In the genomic region with DNA sequence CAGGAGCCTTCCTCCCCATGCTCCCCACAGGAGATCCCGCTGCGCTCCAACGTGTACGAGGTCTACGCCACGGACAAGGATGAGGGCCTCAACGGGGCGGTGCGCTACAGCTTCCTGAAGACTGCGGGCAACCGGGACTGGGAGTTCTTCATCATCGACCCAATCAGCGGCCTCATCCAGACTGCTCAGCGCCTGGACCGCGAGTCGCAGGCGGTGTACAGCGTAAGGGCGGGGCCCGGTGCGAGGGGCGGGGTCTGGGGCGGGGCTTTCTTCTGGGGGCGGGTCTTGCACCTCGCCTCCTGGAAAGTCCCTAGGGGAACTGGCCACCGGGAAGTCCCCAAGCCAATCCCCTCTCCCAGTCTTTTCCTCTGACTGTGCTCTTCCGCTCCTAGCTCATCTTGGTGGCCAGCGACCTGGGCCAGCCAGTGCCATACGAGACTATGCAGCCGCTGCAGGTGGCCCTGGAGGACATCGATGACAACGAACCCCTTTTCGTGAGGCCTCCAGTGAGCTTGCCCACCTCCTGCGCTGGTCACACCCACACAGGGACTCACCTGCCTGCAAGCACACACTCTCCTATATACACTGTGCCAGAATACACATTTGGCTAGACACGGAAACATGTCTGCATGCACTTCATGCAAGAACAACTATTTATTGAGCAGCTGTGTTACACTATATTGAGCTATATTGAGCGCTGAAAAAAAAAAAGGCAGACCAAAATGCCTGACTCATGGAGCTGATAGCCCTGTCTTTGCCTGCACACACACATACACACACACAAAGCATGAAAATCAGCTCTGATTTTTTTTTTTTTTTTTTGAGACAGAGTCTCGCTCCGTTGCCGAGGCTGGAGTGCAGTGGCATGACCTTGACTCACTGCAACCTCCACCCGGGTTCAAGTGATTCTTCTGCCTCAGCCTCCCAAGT, we compare ENCODE assay signal across 10 cellular contexts. TPM values are rescaled to one million over a fixed set of nuclear protein-coding genes. Genes with fewer than 3 reads are reported as not detected.
A peak's percentile ranks its signal among the peaks of the same experiment; 100 is the strongest.
DNase-seq lines count a peak whose midpoint lies in the region; ATAC-seq and TF ChIP-seq lines count a peak whose summit lies in the region.
"Had no signal": no experiment of that assay in that cellular context is flagged by ENCODE, and none has a peak within 500 bp of the region (broad histone marks: within the 10 kb centered on the region; RNA-seq: fewer than 3 reads in every experiment).

No MANE protein-coding gene starts in this region.

- H3K4me3 Mint-ChIP-seq in activated T-helper 17 cell treated with anti-CD3 and anti-CD28 coated beads, Interleukin-2, amount 50 U/mL, for 72 hours: no peak overlapping the region
- H3K4me3 Mint-ChIP-seq: stimulated activated memory B cell treated with anti-CD40 and anti-IgM and Interleukin-4, amounts not matched to agents 10 μg/mL and 1 μg/mL and 100 μg/mL, for 72 hours had no signal

- dilution Hi-C loops in mammary epithelial cell (cut with HindIII; ENCODE audit: low sequenced_read_pairs): no loop called here

- in situ Hi-C loops in mammary epithelial cell (cut with MboI; ENCODE audit: low sequenced_read_pairs in 2 of 2): no loop called here

- H3K27ac Mint-ChIP-seq in activated T-helper 17 cell treated with anti-CD3 and anti-CD28 coated beads, Interleukin-2, amount 50 U/mL, for 72 hours: no peak overlapping the region
- H3K27ac Mint-ChIP-seq: stimulated activated memory B cell treated with anti-CD40 and anti-IgM and Interleukin-4, amounts not matched to agents 10 μg/mL and 1 μg/mL and 100 μg/mL, for 72 hours had no signal

- 78% methylated on average over 29 of the region's 41 CpGs for WGBS in mammary epithelial cell (ENCODE audit: low coverage, missing lambda C conversion rate)

- H3K4me3 ChIP-seq in HCT116 (replicated peaks in 1 of 2; ENCODE audit: low read depth in 1 of 2, low read length in 2 of 2) (no peak overlapping the region), mammary epithelial cell (replicated peaks in 1 of 3; ENCODE audit: insufficient read depth in 1 of 3, low read depth in 2 of 3, low read length in 3 of 3) (no peak overlapping the region)

- no peak for TF ChIP-seq POLR2A in HCT116 (IDR thresholded peaks at IDR 0.05; ENCODE audit: borderline replicate concordance, extremely low read depth, insufficient read depth, insufficient read length)

- no peaks in the 10 kb centered on the region for H3K27me3 Mint-ChIP-seq in activated T-helper 17 cell treated with anti-CD3 and anti-CD28 coated beads, Interleukin-2, amount 50 U/mL, for 72 hours
- H3K27me3 Mint-ChIP-seq: stimulated activated memory B cell treated with anti-CD40 and anti-IgM and Interleukin-4, amounts not matched to agents 10 μg/mL and 1 μg/mL and 100 μg/mL, for 72 hours had no signal

- H3K9me2 ChIP-seq in HCT116 (ENCODE audit: insufficient read depth): no peaks in the 10 kb centered on the region

- H2AFZ ChIP-seq in HCT116 (ENCODE audit: low read depth, low read length, poor library complexity, severe bottlenecking): peak overlapping the region; percentile 86
- no peak overlapping the region for H2AFZ ChIP-seq in mammary epithelial cell (ENCODE audit: low read depth, low read length)

- peaks cover 3 to 9% of the 10 kb centered on the region in 2 experiments; a peak in 3 of 4 replicates for H3K4me1 ChIP-seq in HCT116 (ENCODE audit: control insufficient read depth in 1 of 2, insufficient read depth in 2 of 2, low read length in 2 of 2)
- no peaks in the 10 kb centered on the region for H3K4me1 ChIP-seq in mammary epithelial cell (ENCODE audit: insufficient read depth, low read length)

- H3K36me3 ChIP-seq in HCT116 (ENCODE audit: control insufficient read depth in 1 of 2, insufficient read depth in 2 of 2, low read length in 2 of 2) (no peaks in the 10 kb centered on the region), mammary epithelial cell (ENCODE audit: insufficient read depth, low read length) (no peaks in the 10 kb centered on the region)

- TF ChIP-seq RAD21 in HCT116 (IDR thresholded peaks at IDR 0.05; ENCODE audit: low read depth): no peak

- H3K4me2 ChIP-seq in HCT116 (ENCODE audit: low read length): peak overlapping the region; percentile 41; the same call in 1 of the 2 replicates
- no peak overlapping the region for H3K4me2 ChIP-seq in mammary epithelial cell (ENCODE audit: insufficient read depth, low read depth, low read length)

- RAD21 ChIA-PET in HCT116 (lab: Charles Lee; ENCODE audit: low non-redundant PET in 1 of 2, low total read pairs in 2 of 2, uncharacterized antibody in 2 of 2, unreplicated experiment in 2 of 2): no interaction called here

- no peak overlapping the region for H3K27ac ChIP-seq in HCT116 (ENCODE audit: low read depth, low read length)
- H3K27ac ChIP-seq in mammary epithelial cell (ENCODE audit: insufficient read depth, low read depth, low read length): no peak overlapping the region

- H4K20me1 ChIP-seq in HCT116 (ENCODE audit: insufficient read depth) (no peaks in the 10 kb centered on the region), mammary epithelial cell (ENCODE audit: insufficient read depth, low read length) (no peaks in the 10 kb centered on the region)

- H3K36me3 Mint-ChIP-seq in activated T-helper 17 cell treated with anti-CD3 and anti-CD28 coated beads, Interleukin-2, amount 50 U/mL, for 72 hours (ENCODE audit: low read depth): no peaks in the 10 kb centered on the region
- H3K36me3 Mint-ChIP-seq: stimulated activated memory B cell treated with anti-CD40 and anti-IgM and Interleukin-4, amounts not matched to agents 10 μg/mL and 1 μg/mL and 100 μg/mL, for 72 hours had no signal

- BruUV-seq in HCT116 (replicated peaks; lab: Mats Ljungman, UMichigan) (no TSS peak), mammary epithelial cell (replicated peaks; lab: Mats Ljungman, UMichigan) (no TSS peak)

- H3K9me3 Mint-ChIP-seq in activated T-helper 17 cell treated with anti-CD3 and anti-CD28 coated beads, Interleukin-2, amount 50 U/mL, for 72 hours: no peaks in the 10 kb centered on the region
- H3K9me3 Mint-ChIP-seq: stimulated activated memory B cell treated with anti-CD40 and anti-IgM and Interleukin-4, amounts not matched to agents 10 μg/mL and 1 μg/mL and 100 μg/mL, for 72 hours had no signal

- peaks cover 12% of the 10 kb centered on the region for H3K4me1 Mint-ChIP-seq in activated T-helper 17 cell treated with anti-CD3 and anti-CD28 coated beads, Interleukin-2, amount 50 U/mL, for 72 hours

- intact Hi-C loops in HCT116 (cut with micrococcal nuclease): no loop called here
- intact Hi-C loops in mammary epithelial cell (cut with micrococcal nuclease): no loop called here

- no peak for TF ChIP-seq CTCF in HCT116 (IDR thresholded peaks at IDR 0.05 in 2 of 3, conservative IDR thresholded peaks at IDR 0.05 in 1 of 3; ENCODE audit: borderline replicate concordance in 1 of 3, insufficient read depth in 1 of 3, low read depth in 2 of 3, low read length in 2 of 3)
- no peak for TF ChIP-seq CTCF in mammary epithelial cell (conservative IDR thresholded peaks at IDR 0.05 in 1 of 2, IDR thresholded peaks at IDR 0.05 in 1 of 2; ENCODE audit: extremely low read depth in 1 of 2, insufficient read depth in 1 of 2, low read depth in 1 of 2, low read length in 2 of 2)

- H3K9me3 ChIP-seq in HCT116 (ENCODE audit: control insufficient read depth in 1 of 2, insufficient read depth in 1 of 2, low read depth in 1 of 2, low read length in 2 of 2): no peaks in the 10 kb centered on the region
- no peaks in the 10 kb centered on the region for H3K9me3 ChIP-seq in mammary epithelial cell (replicated peaks; ENCODE audit: insufficient read depth, low read length)

- H3K9ac ChIP-seq in HCT116 (ENCODE audit: low read length): no peak overlapping the region
- no peak overlapping the region for H3K9ac ChIP-seq in mammary epithelial cell (ENCODE audit: insufficient read depth, low read length)

- CTCF ChIA-PET in HCT116 (lab: Charles Lee): no interaction called here
- CTCF ChIA-PET in mammary epithelial cell (lab: Charles Lee; ENCODE audit: low non-redundant PET): no interaction called here

- no peaks in the 10 kb centered on the region for H3K27me3 ChIP-seq in HCT116 (ENCODE audit: insufficient read depth, low read length)
- H3K27me3 ChIP-seq in mammary epithelial cell (ENCODE audit: insufficient read depth, low read length): peaks cover 1% of the 10 kb centered on the region

- peak; percentile 10 for DNase-seq in HCT116 (ENCODE audit: low read depth, low spot score)
- DNase-seq in iPS-NIHi11 (ENCODE audit: low spot score): peak; percentile 97
- peak; percentile 23 for DNase-seq in renal cortical epithelial cell (ENCODE audit: low read depth)
- no peak for DNase-seq in MV-4-11 (lab: John Stamatoyannopoulos, UW)
- DNase-seq in NCI-H1092 treated with DMSO at 0.1 percent for 48 hours (lab: John Stamatoyannopoulos, UW): no peak
- no peak for DNase-seq in mammary epithelial cell
- DNase-seq: DND-41 had no signal

- H3K79me2 ChIP-seq in HCT116 (ENCODE audit: insufficient read depth, low read length) (no peaks in the 10 kb centered on the region), mammary epithelial cell (ENCODE audit: insufficient read depth, low read length) (no peaks in the 10 kb centered on the region)

- POLR2A ChIA-PET in HCT116 (lab: Charles Lee): interaction anchor here (0.6 to 0.9 kb wide), 2 partner anchors 44 to 45 kb away, joined by 3 read pairs; partner anchors contain the start of gene PSAP

- ATAC-seq in HCT116 (peak; percentile 93), HG02973 (IDR thresholded peaks at IDR 0.05; ENCODE audit: unreplicated experiment) (no peak)
- peak; percentile 37 for ATAC-seq in activated T-helper 17 cell treated with anti-CD3 and anti-CD28 coated beads, Interleukin-2, amount 50 U/mL, for 72 hours (replicated peaks)
- ATAC-seq: stimulated activated memory B cell treated with anti-CD40 and anti-IgM and Interleukin-4, amounts not matched to agents 10 μg/mL and 1 μg/mL and 100 μg/mL, for 72 hours had no signal

TF ChIP-seq in HCT116, 20 proteins besides CTCF, POLR2A, EP300 and RAD21:
- TF ChIP-seq FOSL1 (IDR thresholded peaks at IDR 0.05; ENCODE audit: low read depth) (no peak), SRF (IDR thresholded peaks at IDR 0.05; ENCODE audit: low read depth) (no peak), JUND (IDR thresholded peaks at IDR 0.05) (no peak), POLR2AphosphoS5 (IDR thresholded peaks at IDR 0.05; ENCODE audit: low read depth, low read length) (no peak)

RNA-seq across cellular contexts. Expression of gene VSIR, which starts 32.7 kb away (rescaled TPM):
- total RNA-seq in HCT116 (2021; ENCODE audit: unreplicated experiment): 18.5 TPM
- 13.5 and 14.9 TPM in 2 replicates for polyA plus RNA-seq in HCT116 (2012)
- total RNA-seq in activated T-helper 17 cell treated with anti-CD3 and anti-CD28 coated beads, Interleukin-2, amount 50 U/mL, for 72 hours: 100 to 1,000 TPM in 1 of 2 donors, 10 to 100 TPM in 1; 27.9 to 125 TPM
- total RNA-seq in renal cortical epithelial cell: 10.6 and 14.0 TPM in 2 replicates
- 10 to 100 TPM; 39.9 to 77.8 TPM for total RNA-seq in mammary epithelial cell
- polyA plus RNA-seq in mammary epithelial cell: 26.5 TPM
- polyA minus RNA-seq in mammary epithelial cell: 31.0 TPM

RNA-seq across cellular contexts. Expression of gene PSAP, which starts 45.0 kb away (rescaled TPM):
- total RNA-seq in HCT116 (2021; ENCODE audit: unreplicated experiment) (444 TPM), renal cortical epithelial cell (787 and 1,464 TPM in 2 replicates), mammary epithelial cell (1,000 to 10,000 TPM in 1 of 2 donors, 100 to 1,000 TPM in 1; 655 to 1,757 TPM)
- 696 and 713 TPM in 2 replicates for polyA plus RNA-seq in HCT116 (2012)
- total RNA-seq in activated T-helper 17 cell treated with anti-CD3 and anti-CD28 coated beads, Interleukin-2, amount 50 U/mL, for 72 hours: 100 to 1,000 TPM; 121 to 153 TPM
- polyA plus RNA-seq in mammary epithelial cell: 864 TPM
- polyA minus RNA-seq in mammary epithelial cell: 764 TPM

Comparison
In these comparisons a context has a peak if more than half of its experiments do, and no peak if none do; other contexts are left out.
1. DNase-seq: peak in HCT116 (single experiment), iPS-NIHi11 (single experiment) and renal cortical epithelial cell (single experiment); none in MV-4-11 (single experiment), NCI-H1092 treated with DMSO at 0.1 percent for 48 hours (single experiment) and mammary epithelial cell (single experiment).